In the genomic region with DNA sequence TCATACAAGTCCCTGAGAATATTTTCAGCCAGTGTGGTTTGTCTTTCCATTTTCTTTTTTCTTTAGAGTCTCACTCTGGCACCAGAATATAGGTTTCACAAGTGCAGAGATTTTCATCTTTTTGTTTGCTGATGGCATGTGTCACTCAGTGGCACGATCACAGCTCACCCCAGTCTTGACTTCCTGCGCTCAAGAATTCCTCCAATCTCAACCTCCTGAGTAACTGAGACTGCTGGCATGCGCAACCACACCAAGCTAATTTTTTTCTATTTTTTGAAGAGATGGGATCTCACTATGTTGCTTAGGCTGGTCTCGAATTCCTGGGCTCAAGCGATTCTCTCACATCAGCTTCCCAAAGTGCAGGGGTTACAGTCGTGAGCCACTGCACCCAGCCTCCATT, we compare ENCODE assay signal across 1 cellular context.
TF ChIP-seq lines count a peak whose summit lies in the region.

No MANE protein-coding gene starts in this region.

TF ChIP-seq in HepG2, 621 proteins besides CTCF, POLR2A, EP300 and RAD21 (continued from another document):
- TF ChIP-seq SRSF1 (optimal IDR thresholded peaks at IDR 0.05; ENCODE audit: low read depth, low read length) (no peak), ZNF614 (CRISPR knock-in tag; IDR thresholded peaks at IDR 0.05; ENCODE audit: borderline replicate concordance) (no peak), RELA (CRISPR knock-in tag; IDR thresholded peaks at IDR 0.05) (no peak), ZNF33B (CRISPR knock-in tag; IDR thresholded peaks at IDR 0.05) (no peak), ZFP37 (CRISPR knock-in tag; IDR thresholded peaks at IDR 0.05; ENCODE audit: borderline replicate concordance) (no peak), MYNN (CRISPR knock-in tag; IDR thresholded peaks at IDR 0.05; ENCODE audit: low read depth) (no peak), ISL2 (CRISPR knock-in tag; IDR thresholded peaks at IDR 0.05) (no peak), PCBP2 (optimal IDR thresholded peaks at IDR 0.05; ENCODE audit: low read depth, low read length, poor library complexity, severe bottlenecking) (no peak), TEAD2 (CRISPR knock-in tag; IDR thresholded peaks at IDR 0.05) (no peak), TOE1 (CRISPR knock-in tag; IDR thresholded peaks at IDR 0.05) (no peak)
- TF ChIP-seq, protein P1, sequence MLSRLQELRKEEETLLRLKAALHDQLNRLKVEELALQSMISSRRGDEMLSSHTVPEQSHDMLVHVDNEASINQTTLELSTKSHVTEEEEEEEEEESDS (CRISPR knock-in tag; IDR thresholded peaks at IDR 0.05; ENCODE audit: borderline replicate concordance): no peak
- TF ChIP-seq, protein P2, sequence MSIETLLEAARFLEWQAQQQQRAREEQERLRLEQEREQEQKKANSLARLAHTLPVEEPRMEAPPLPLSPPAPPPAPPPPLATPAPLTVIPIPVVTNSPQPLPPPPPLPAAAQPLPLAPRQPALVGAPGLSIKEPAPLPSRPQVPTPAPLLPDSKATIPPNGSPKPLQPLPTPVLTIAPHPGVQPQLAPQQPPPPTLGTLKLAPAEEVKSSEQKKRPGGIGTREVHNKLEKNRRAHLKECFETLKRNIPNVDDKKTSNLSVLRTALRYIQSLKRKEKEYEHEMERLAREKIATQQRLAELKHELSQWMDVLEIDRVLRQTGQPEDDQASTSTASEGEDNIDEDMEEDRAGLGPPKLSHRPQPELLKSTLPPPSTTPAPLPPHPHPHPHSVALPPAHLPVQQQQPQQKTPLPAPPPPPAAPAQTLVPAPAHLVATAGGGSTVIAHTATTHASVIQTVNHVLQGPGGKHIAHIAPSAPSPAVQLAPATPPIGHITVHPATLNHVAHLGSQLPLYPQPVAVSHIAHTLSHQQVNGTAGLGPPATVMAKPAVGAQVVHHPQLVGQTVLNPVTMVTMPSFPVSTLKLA (IDR thresholded peaks at IDR 0.05): no peak
- TF ChIP-seq, protein P3, sequence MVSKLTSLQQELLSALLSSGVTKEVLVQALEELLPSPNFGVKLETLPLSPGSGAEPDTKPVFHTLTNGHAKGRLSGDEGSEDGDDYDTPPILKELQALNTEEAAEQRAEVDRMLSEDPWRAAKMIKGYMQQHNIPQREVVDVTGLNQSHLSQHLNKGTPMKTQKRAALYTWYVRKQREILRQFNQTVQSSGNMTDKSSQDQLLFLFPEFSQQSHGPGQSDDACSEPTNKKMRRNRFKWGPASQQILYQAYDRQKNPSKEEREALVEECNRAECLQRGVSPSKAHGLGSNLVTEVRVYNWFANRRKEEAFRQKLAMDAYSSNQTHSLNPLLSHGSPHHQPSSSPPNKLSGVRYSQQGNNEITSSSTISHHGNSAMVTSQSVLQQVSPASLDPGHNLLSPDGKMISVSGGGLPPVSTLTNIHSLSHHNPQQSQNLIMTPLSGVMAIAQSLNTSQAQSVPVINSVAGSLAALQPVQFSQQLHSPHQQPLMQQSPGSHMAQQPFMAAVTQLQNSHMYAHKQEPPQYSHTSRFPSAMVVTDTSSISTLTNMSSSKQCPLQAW (CRISPR knock-in tag; IDR thresholded peaks at IDR 0.05): no peak
- TF ChIP-seq, protein P4, sequence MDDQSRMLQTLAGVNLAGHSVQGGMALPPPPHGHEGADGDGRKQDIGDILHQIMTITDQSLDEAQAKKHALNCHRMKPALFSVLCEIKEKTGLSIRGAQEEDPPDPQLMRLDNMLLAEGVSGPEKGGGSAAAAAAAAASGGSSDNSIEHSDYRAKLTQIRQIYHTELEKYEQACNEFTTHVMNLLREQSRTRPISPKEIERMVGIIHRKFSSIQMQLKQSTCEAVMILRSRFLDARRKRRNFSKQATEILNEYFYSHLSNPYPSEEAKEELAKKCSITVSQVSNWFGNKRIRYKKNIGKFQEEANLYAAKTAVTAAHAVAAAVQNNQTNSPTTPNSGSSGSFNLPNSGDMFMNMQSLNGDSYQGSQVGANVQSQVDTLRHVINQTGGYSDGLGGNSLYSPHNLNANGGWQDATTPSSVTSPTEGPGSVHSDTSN (CRISPR knock-in tag; IDR thresholded peaks at IDR 0.05; ENCODE audit: borderline replicate concordance): no peak
